In the genomic region with DNA sequence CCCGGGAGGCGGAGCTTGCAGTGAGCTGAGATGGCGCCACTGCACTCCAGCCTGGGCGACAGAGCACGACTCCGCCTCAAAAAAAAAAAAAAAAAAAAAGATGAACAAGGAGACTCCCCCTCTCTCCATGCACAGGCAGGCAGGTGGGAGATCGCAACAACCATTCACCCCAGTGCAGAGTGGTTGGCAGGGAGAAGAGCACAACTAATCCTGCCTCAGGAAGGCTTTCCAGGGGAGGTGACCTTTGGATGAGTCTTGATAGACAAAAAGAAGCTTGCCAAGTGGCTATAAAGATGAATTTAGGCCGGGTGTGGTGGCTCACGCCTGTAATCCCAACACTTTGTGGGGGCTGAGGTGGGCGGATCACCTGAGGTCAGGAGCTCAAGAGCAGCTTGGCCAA, we compare ENCODE assay signal across 9 cellular contexts.
"Had no signal": no experiment of that assay in that cellular context is flagged by ENCODE, and none has a peak within 500 bp of the region (broad histone marks: within the 10 kb centered on the region; RNA-seq: fewer than 3 reads in every experiment).

No MANE protein-coding gene starts in this region.

- H3K27ac ChIP-seq: GM23248 had no signal

- H3K9me3 ChIP-seq: HAP-1 had no signal

- H2AFZ ChIP-seq: GM23248, GM23338 had no signal

- DNase-seq: GM23248, GOT3, H7, H9, HCEC 1CT, HFFc6 had no signal

- H3K36me3 ChIP-seq: HAP-1 had no signal

- H3K4me2 ChIP-seq: GM23338 had no signal

- H3K4me3 ChIP-seq: GM23248, GM23338, HAP-1 had no signal

- H3K4me1 ChIP-seq: HAP-1 had no signal

- ATAC-seq: GM23338, HCT116 had no signal
